In the genomic region with DNA sequence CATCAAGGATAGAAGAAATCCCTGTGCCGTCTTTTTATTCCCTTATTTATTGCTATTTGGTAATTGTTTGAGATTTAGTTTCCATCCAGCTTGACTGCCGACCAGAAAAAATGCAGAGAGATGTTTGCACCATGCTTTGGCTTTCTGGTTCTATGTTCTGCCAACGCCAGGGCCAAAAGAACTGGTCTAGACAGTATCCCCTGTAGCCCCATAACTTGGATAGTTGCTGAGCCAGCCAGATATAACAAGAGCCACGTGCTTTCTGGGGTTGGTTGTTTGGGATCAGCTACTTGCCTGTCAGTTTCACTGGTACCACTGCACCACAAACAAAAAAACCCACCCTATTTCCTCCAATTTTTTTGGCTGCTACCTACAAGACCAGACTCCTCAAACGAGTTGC, we compare ENCODE assay signal across 14 cellular contexts.
A peak's percentile ranks its signal among the peaks of the same experiment; 100 is the strongest.
DNase-seq lines count a peak whose midpoint lies in the region; ATAC-seq and TF ChIP-seq lines count a peak whose summit lies in the region.
"Had no signal": no experiment of that assay in that cellular context is flagged by ENCODE, and none has a peak within 500 bp of the region (broad histone marks: within the 10 kb centered on the region; RNA-seq: fewer than 3 reads in every experiment).

No MANE protein-coding gene starts in this region.

- H4K8ac ChIP-seq in mesenchymal stem cell (ENCODE audit: low read length): no peak overlapping the region

- H3K27ac ChIP-seq in OCI-LY3 (ENCODE audit: low read length) (no peak overlapping the region), mesenchymal stem cell (ENCODE audit: low read length, poor library complexity, severe bottlenecking) (no peak overlapping the region), WERI-Rb-1 (no peak overlapping the region)
- H3K27ac ChIP-seq: GM23248 had no signal

- no peak overlapping the region for H3K14ac ChIP-seq in mesenchymal stem cell (ENCODE audit: low read length in 2 of 2)

- no peak overlapping the region for H2BK120ac ChIP-seq in mesenchymal stem cell (ENCODE audit: low read depth, low read length)

- H3F3A ChIP-seq in Loucy (ENCODE audit: low read depth): no peaks in the 10 kb centered on the region

- H3K27me3 ChIP-seq in Loucy (ENCODE audit: insufficient read depth, low read length, poor library complexity, severe bottlenecking): no peaks in the 10 kb centered on the region
- H3K27me3 ChIP-seq in OCI-LY3 (ENCODE audit: low read depth, low read length): no peaks in the 10 kb centered on the region; the same call in 1 of the 2 replicates
- no peaks in the 10 kb centered on the region for H3K27me3 ChIP-seq in mesenchymal stem cell (ENCODE audit: control insufficient read depth in 1 of 2, insufficient read depth in 1 of 2, low read length in 2 of 2)
- no peaks in the 10 kb centered on the region for H3K27me3 ChIP-seq in WERI-Rb-1 (ENCODE audit: insufficient read depth, low read depth, severe bottlenecking)

- no peak overlapping the region for H3K4ac ChIP-seq in mesenchymal stem cell (ENCODE audit: low read depth in 1 of 2, low read length in 2 of 2)

- H3K36me3 ChIP-seq in Loucy (ENCODE audit: insufficient read depth, low read length) (no peaks in the 10 kb centered on the region), OCI-LY3 (replicated peaks; ENCODE audit: low read depth, low read length) (no peaks in the 10 kb centered on the region), mesenchymal stem cell (ENCODE audit: control insufficient read depth in 1 of 2, insufficient read depth in 2 of 2, low read depth in 1 of 2, low read length in 2 of 2) (peaks cover 5 to 10% of the 10 kb centered on the region in 2 experiments), WERI-Rb-1 (no peaks in the 10 kb centered on the region)

- DNase-seq in mesenchymal stem cell (no peak), WERI-Rb-1 (no peak), omental fat pad (ENCODE audit: low spot score) (no peak)
- DNase-seq: C1 segment of cervical spinal cord; Caco-2; CD4-positive, alpha-beta memory T cell; DMS153; DND-41; GM23248; H7; HCEC 1CT had no signal

- no peak overlapping the region for H3K4me2 ChIP-seq in Loucy (ENCODE audit: low read depth, low read length, poor library complexity, severe bottlenecking)
- H3K4me2 ChIP-seq in OCI-LY3 (ENCODE audit: low read length): no peak overlapping the region
- H3K4me2 ChIP-seq in mesenchymal stem cell (ENCODE audit: low read length, poor library complexity, severe bottlenecking): no peak overlapping the region

- TF ChIP-seq CTCF in Loucy (conservative IDR thresholded peaks at IDR 0.05; ENCODE audit: low read length): no peak
- no peak for TF ChIP-seq CTCF in OCI-LY3 (IDR thresholded peaks at IDR 0.05; ENCODE audit: low read depth, low read length)
- no peak for TF ChIP-seq CTCF in WERI-Rb-1 (IDR thresholded peaks at IDR 0.05; ENCODE audit: low read depth, low read length)
- no peak for TF ChIP-seq CTCF in omental fat pad (IDR thresholded peaks at IDR 0.05)

- no peak overlapping the region for H2BK12ac ChIP-seq in mesenchymal stem cell (ENCODE audit: low read length in 2 of 2)

- H3K9me3 ChIP-seq in Loucy (ENCODE audit: insufficient read depth, low read depth, low read length) (no peaks in the 10 kb centered on the region), OCI-LY3 (ENCODE audit: insufficient read depth, low read length) (0 out of 2 replicates have a peak, but pooled peaks cover 8% of the 10 kb centered on the region), mesenchymal stem cell (ENCODE audit: control insufficient read depth, low read length) (no peaks in the 10 kb centered on the region), WERI-Rb-1 (ENCODE audit: severe bottlenecking) (no peaks in the 10 kb centered on the region)
- H3K9me3 ChIP-seq: Caco-2 had no signal

- H3K79me2 ChIP-seq in Loucy (ENCODE audit: insufficient read depth, low read length) (no peaks in the 10 kb centered on the region), OCI-LY3 (ENCODE audit: low read length) (no peaks in the 10 kb centered on the region)

- ATAC-seq in HG02759 (IDR thresholded peaks at IDR 0.05; ENCODE audit: unreplicated experiment): no peak
- no peak for ATAC-seq in omental fat pad (ENCODE audit: low FRiP score)

- H2BK5ac ChIP-seq in mesenchymal stem cell (ENCODE audit: low read depth, low read length, poor library complexity, severe bottlenecking): no peak overlapping the region

- H2AK5ac ChIP-seq in mesenchymal stem cell (ENCODE audit: low read length, severe bottlenecking): peak overlapping the region; percentile 53

- no peak overlapping the region for H3K23ac ChIP-seq in mesenchymal stem cell (ENCODE audit: low read length in 2 of 2)

- H4K91ac ChIP-seq in mesenchymal stem cell (ENCODE audit: low read length): no peak overlapping the region

- no peaks in the 10 kb centered on the region for H4K20me1 ChIP-seq in Loucy (ENCODE audit: insufficient read depth, low read length, poor library complexity, severe bottlenecking)
- H4K20me1 ChIP-seq in OCI-LY3 (ENCODE audit: insufficient read depth, low read length): no peaks in the 10 kb centered on the region

- H3K4me3 ChIP-seq in Loucy (ENCODE audit: low read length, poor library complexity, severe bottlenecking) (no peak overlapping the region), OCI-LY3 (ENCODE audit: low read length) (no peak overlapping the region), mesenchymal stem cell (ENCODE audit: insufficient read depth in 1 of 2, low read depth in 1 of 2, low read length in 2 of 2) (no peak overlapping the region), WERI-Rb-1 (ENCODE audit: low read depth, low read length) (no peak overlapping the region)
- H3K4me3 ChIP-seq: GM23248 had no signal

- no peaks in the 10 kb centered on the region for H3K9me2 ChIP-seq in Loucy (replicated peaks; ENCODE audit: low read depth, low read length)

- WGBS in mesenchymal stem cell: 85% methylated on average over 4 of the region's 5 CpGs

- H3K9ac ChIP-seq in Loucy (ENCODE audit: low read depth, low read length, poor library complexity, severe bottlenecking) (no peak overlapping the region), OCI-LY3 (ENCODE audit: low read length) (no peak overlapping the region), mesenchymal stem cell (ENCODE audit: low read length) (no peak overlapping the region)
- H3K9ac ChIP-seq: GM23248 had no signal

- H2BK15ac ChIP-seq in mesenchymal stem cell (ENCODE audit: low read depth, poor library complexity, severe bottlenecking): no peak overlapping the region

- no peak overlapping the region for H3K18ac ChIP-seq in mesenchymal stem cell (ENCODE audit: low read depth in 1 of 2, low read length in 2 of 2)

- H3K79me1 ChIP-seq in mesenchymal stem cell (replicated peaks; ENCODE audit: low read length, poor library complexity, severe bottlenecking): peaks cover 2% of the 10 kb centered on the region

- H2AFZ ChIP-seq in Loucy (ENCODE audit: low read length): peak overlapping the region; percentile 28; the same call in 1 of the 2 replicates
- H2AFZ ChIP-seq in OCI-LY3 (ENCODE audit: low read depth, low read length): 0 out of 2 replicates have a peak overlapping the region, but pooled peaks have one; percentile 27
- no peak overlapping the region for H2AFZ ChIP-seq in mesenchymal stem cell (ENCODE audit: low read depth, low read length)
- H2AFZ ChIP-seq: GM23248 had no signal

- H3K4me1 ChIP-seq in Loucy (ENCODE audit: insufficient read depth, low read length, poor library complexity, severe bottlenecking): no peaks in the 10 kb centered on the region
- H3K4me1 ChIP-seq in OCI-LY3 (ENCODE audit: low read length): peaks cover 10% of the 10 kb centered on the region
- peaks cover 2% of the 10 kb centered on the region for H3K4me1 ChIP-seq in mesenchymal stem cell (ENCODE audit: control insufficient read depth, insufficient read depth, low read depth, low read length)
- H3K4me1 ChIP-seq: Caco-2 had no signal
